ENCODE assay signal across 32 cellular contexts in genomic region chr14:35695647-35696046, GRCh38.
"Had no signal": no experiment of that assay in that cellular context is flagged by ENCODE, and none has a peak within 500 bp of the region (broad histone marks: within the 10 kb centered on the region; RNA-seq: fewer than 3 reads in every experiment).

No MANE protein-coding gene starts in this region.

- H3K9me3 Mint-ChIP-seq: activated naive CD4-positive, alpha-beta T cell treated with anti-CD3 and anti-CD28 coated beads, Interleukin-2, amount 50 U/mL, for 72 hours; activated T-cell treated with anti-CD3 and anti-CD28 coated beads, Interleukin-2, amount 50 U/mL, for 72 hours; brain; naive thymus-derived CD8-positive, alpha-beta T cell; neural crest cell; stimulated activated memory B cell treated with anti-CD40 and anti-IgM and Interleukin-4, amounts not matched to agents 10 μg/mL and 1 μg/mL and 100 μg/mL, for 72 hours; stimulated activated naive CD8-positive, alpha-beta T cell treated with anti-CD3 and anti-CD28 coated beads, Interleukin-15, amount 100 ng/mL, for 72 hours had no signal

- H3K4me3 ChIP-seq: esophagus squamous epithelium, gastroesophageal sphincter, hepatocyte, right atrium auricular region, smooth muscle cell, thyroid gland, upper lobe of left lung, vagina had no signal

- H3K27me3 Mint-ChIP-seq: activated CD4-positive, alpha-beta T cell treated with anti-CD3 and anti-CD28 coated beads for 36 hours; brain; naive thymus-derived CD8-positive, alpha-beta T cell; stimulated activated memory B cell treated with anti-CD40 and anti-IgM and Interleukin-4, amounts not matched to agents 10 μg/mL and 1 μg/mL and 100 μg/mL, for 72 hours; stimulated activated naive CD8-positive, alpha-beta T cell treated with anti-CD3 and anti-CD28 coated beads, Interleukin-15, amount 100 ng/mL, for 72 hours had no signal

- H2AFZ ChIP-seq: hepatocyte had no signal

- FAIRE-seq: keratinocyte had no signal

- H3K4me2 ChIP-seq: hepatocyte, smooth muscle cell had no signal

- H3K27ac ChIP-seq: epithelial cell of prostate, esophagus squamous epithelium, gastroesophageal sphincter, hepatocyte, right atrium auricular region, thyroid gland, upper lobe of left lung, vagina had no signal

- H3K27ac Mint-ChIP-seq: activated CD4-positive, alpha-beta T cell treated with anti-CD3 and anti-CD28 coated beads for 36 hours; activated T-cell treated with anti-CD3 and anti-CD28 coated beads, Interleukin-2, amount 50 U/mL, for 72 hours; brain; naive thymus-derived CD8-positive, alpha-beta T cell; stimulated activated memory B cell treated with anti-CD40 and anti-IgM and Interleukin-4, amounts not matched to agents 10 μg/mL and 1 μg/mL and 100 μg/mL, for 72 hours had no signal

- H3K79me2 ChIP-seq: hepatocyte had no signal

- H3K4me1 Mint-ChIP-seq: brain; neural crest cell; stimulated activated memory B cell treated with anti-CD40 and anti-IgM and Interleukin-4, amounts not matched to agents 10 μg/mL and 1 μg/mL and 100 μg/mL, for 72 hours had no signal

- H3K4me1 ChIP-seq: esophagus squamous epithelium, gastroesophageal sphincter, right atrium auricular region, thyroid gland, upper lobe of left lung, vagina had no signal

- H3K27me3 ChIP-seq: esophagus squamous epithelium, gastroesophageal sphincter, hepatocyte, right atrium auricular region, thyroid gland, upper lobe of left lung, vagina had no signal

- H3K36me3 ChIP-seq: esophagus squamous epithelium, gastroesophageal sphincter, right atrium auricular region, thyroid gland, upper lobe of left lung, vagina had no signal

- H3K9me3 ChIP-seq: esophagus squamous epithelium, gastroesophageal sphincter, right atrium auricular region, thyroid gland, upper lobe of left lung, vagina had no signal

- H3K4me3 Mint-ChIP-seq: activated CD4-positive, alpha-beta T cell treated with anti-CD3 and anti-CD28 coated beads for 36 hours; activated T-cell treated with anti-CD3 and anti-CD28 coated beads, Interleukin-2, amount 50 U/mL, for 72 hours; brain; naive thymus-derived CD8-positive, alpha-beta T cell; neural crest cell; stimulated activated memory B cell treated with anti-CD40 and anti-IgM and Interleukin-4, amounts not matched to agents 10 μg/mL and 1 μg/mL and 100 μg/mL, for 72 hours; stimulated activated naive CD8-positive, alpha-beta T cell treated with anti-CD3 and anti-CD28 coated beads, Interleukin-15, amount 100 ng/mL, for 72 hours had no signal

- ATAC-seq: activated CD4-positive, alpha-beta T cell treated with anti-CD3 and anti-CD28 coated beads for 36 hours; activated naive CD4-positive, alpha-beta T cell treated with anti-CD3 and anti-CD28 coated beads, Interleukin-2, amount 50 U/mL, for 72 hours; activated T-cell treated with anti-CD3 and anti-CD28 coated beads, Interleukin-2, amount 50 U/mL, for 72 hours; gastroesophageal sphincter; left colon; naive thymus-derived CD8-positive, alpha-beta T cell; stimulated activated memory B cell treated with anti-CD40 and anti-IgM and Interleukin-4, amounts not matched to agents 10 μg/mL and 1 μg/mL and 100 μg/mL, for 72 hours; stimulated activated naive CD8-positive, alpha-beta T cell treated with anti-CD3 and anti-CD28 coated beads, Interleukin-15, amount 100 ng/mL, for 72 hours had no signal

- DNase-seq: activated CD4-positive, alpha-beta T cell treated with anti-CD3 and anti-CD28 coated beads for 36 hours; activated CD4-positive, CD25-positive, alpha-beta regulatory T cell; activated naive CD4-positive, alpha-beta T cell; activated T-cell treated with anti-CD3 and anti-CD28 coated beads for 4 hours; activated T-cell treated with anti-CD3 and anti-CD28 coated beads, Interleukin-2, amount 50 U/mL, for 72 hours; anterior cingulate cortex; caudate nucleus; dermis blood vessel endothelial cell; effector CD4-positive, alpha-beta T cell; esophagus squamous epithelium; left colon; midbrain; naive thymus-derived CD8-positive, alpha-beta T cell; occipital lobe; stimulated activated CD4-positive, alpha-beta T cell treated with anti-CD3 and anti-CD28 coated beads, Interleukin-1b, Interleukin-23, amount 100 ng/mL, for 48 hours; stimulated activated CD4-positive, alpha-beta T cell treated with anti-CD3 and anti-CD28 coated beads, Interleukin-4, amount 100 ng/mL, for 4 hours; stimulated activated CD8-positive, alpha-beta memory T cell treated with anti-CD3 and anti-CD28 coated beads, Interleukin-4, amount 100 ng/mL, for 48 hours; stimulated activated naive CD8-positive, alpha-beta T cell treated with anti-CD3 and anti-CD28 coated beads, Interleukin-15, amount 100 ng/mL, for 72 hours; T-helper 1 cell; thyroid gland; upper lobe of left lung had no signal

- H3K36me3 Mint-ChIP-seq: activated naive CD4-positive, alpha-beta T cell treated with anti-CD3 and anti-CD28 coated beads, Interleukin-2, amount 50 U/mL, for 72 hours; brain had no signal
